ENCODE assay signal across 1 cellular context in genomic region chr6:15956205-15957106, GRCh38.
TF ChIP-seq lines count a peak whose summit lies in the region.

No MANE protein-coding gene starts in this region.

TF ChIP-seq in HEK293, 187 proteins besides CTCF, POLR2A, EP300 and RAD21 (continued from another document and continues in another):
- TF ChIP-seq, protein P1, sequence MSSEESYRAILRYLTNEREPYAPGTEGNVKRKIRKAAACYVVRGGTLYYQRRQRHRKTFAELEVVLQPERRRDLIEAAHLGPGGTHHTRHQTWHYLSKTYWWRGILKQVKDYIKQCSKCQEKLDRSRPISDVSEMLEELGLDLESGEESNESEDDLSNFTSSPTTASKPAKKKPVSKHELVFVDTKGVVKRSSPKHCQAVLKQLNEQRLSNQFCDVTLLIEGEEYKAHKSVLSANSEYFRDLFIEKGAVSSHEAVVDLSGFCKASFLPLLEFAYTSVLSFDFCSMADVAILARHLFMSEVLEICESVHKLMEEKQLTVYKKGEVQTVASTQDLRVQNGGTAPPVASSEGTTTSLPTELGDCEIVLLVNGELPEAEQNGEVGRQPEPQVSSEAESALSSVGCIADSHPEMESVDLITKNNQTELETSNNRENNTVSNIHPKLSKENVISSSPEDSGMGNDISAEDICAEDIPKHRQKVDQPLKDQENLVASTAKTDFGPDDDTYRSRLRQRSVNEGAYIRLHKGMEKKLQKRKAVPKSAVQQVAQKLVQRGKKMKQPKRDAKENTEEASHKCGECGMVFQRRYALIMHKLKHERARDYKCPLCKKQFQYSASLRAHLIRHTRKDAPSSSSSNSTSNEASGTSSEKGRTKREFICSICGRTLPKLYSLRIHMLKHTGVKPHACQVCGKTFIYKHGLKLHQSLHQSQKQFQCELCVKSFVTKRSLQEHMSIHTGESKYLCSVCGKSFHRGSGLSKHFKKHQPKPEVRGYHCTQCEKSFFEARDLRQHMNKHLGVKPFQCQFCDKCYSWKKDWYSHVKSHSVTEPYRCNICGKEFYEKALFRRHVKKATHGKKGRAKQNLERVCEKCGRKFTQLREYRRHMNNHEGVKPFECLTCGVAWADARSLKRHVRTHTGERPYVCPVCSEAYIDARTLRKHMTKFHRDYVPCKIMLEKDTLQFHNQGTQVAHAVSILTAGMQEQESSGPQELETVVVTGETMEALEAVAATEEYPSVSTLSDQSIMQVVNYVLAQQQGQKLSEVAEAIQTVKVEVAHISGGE (tag by site-specific recombination; conservative IDR thresholded peaks at IDR 0.05; ENCODE audit: low read depth): no peak
- no peak for TF ChIP-seq ZNF664 (tag by site-specific recombination; IDR thresholded peaks at IDR 0.05)
- TF ChIP-seq TSHZ1 (tag by site-specific recombination; IDR thresholded peaks at IDR 0.05; ENCODE audit: borderline replicate concordance): peak; percentile 88
- peak; percentile 63; the same call in 1 of the 2 replicates for TF ChIP-seq ZBTB17 (tag by site-specific recombination; IDR thresholded peaks at IDR 0.05)
- TF ChIP-seq ZNF335 (tag by site-specific recombination; conservative IDR thresholded peaks at IDR 0.05): peak; percentile 80
- TF ChIP-seq, protein P2, sequence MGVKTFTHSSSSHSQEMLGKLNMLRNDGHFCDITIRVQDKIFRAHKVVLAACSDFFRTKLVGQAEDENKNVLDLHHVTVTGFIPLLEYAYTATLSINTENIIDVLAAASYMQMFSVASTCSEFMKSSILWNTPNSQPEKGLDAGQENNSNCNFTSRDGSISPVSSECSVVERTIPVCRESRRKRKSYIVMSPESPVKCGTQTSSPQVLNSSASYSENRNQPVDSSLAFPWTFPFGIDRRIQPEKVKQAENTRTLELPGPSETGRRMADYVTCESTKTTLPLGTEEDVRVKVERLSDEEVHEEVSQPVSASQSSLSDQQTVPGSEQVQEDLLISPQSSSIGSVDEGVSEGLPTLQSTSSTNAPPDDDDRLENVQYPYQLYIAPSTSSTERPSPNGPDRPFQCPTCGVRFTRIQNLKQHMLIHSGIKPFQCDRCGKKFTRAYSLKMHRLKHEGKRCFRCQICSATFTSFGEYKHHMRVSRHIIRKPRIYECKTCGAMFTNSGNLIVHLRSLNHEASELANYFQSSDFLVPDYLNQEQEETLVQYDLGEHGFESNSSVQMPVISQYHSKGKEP (tag by site-specific recombination; IDR thresholded peaks at IDR 0.05): peak; percentile 97
- TF ChIP-seq, protein P3, sequence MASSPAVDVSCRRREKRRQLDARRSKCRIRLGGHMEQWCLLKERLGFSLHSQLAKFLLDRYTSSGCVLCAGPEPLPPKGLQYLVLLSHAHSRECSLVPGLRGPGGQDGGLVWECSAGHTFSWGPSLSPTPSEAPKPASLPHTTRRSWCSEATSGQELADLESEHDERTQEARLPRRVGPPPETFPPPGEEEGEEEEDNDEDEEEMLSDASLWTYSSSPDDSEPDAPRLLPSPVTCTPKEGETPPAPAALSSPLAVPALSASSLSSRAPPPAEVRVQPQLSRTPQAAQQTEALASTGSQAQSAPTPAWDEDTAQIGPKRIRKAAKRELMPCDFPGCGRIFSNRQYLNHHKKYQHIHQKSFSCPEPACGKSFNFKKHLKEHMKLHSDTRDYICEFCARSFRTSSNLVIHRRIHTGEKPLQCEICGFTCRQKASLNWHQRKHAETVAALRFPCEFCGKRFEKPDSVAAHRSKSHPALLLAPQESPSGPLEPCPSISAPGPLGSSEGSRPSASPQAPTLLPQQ (tag by site-specific recombination; IDR thresholded peaks at IDR 0.05): peak; percentile 80
- TF ChIP-seq IKZF3 (tag by site-specific recombination; IDR thresholded peaks at IDR 0.05): peak; percentile 92
- no peak for TF ChIP-seq ZNF214 (tag by site-specific recombination; IDR thresholded peaks at IDR 0.05; ENCODE audit: borderline replicate concordance)
- TF ChIP-seq ZNF560 (tag by site-specific recombination; IDR thresholded peaks at IDR 0.05; ENCODE audit: borderline replicate concordance): no peak
- TF ChIP-seq SCRT2 (tag by site-specific recombination; IDR thresholded peaks at IDR 0.05): 0 out of 2 replicates have a peak, but pooled peaks have one; percentile 8
- no peak for TF ChIP-seq ZNF747 (tag by site-specific recombination; IDR thresholded peaks at IDR 0.05)
- peak; percentile 77; the same call in 1 of the 2 replicates for TF ChIP-seq ZNF610 (tag by site-specific recombination; IDR thresholded peaks at IDR 0.05; ENCODE audit: borderline replicate concordance)
- TF ChIP-seq ZBTB20 (tag by site-specific recombination; IDR thresholded peaks at IDR 0.05): peak; percentile 61; the same call in 1 of the 2 replicates
- no peak for TF ChIP-seq ZNF426 (tag by site-specific recombination; IDR thresholded peaks at IDR 0.05)
- peak; percentile 23; the same call in 1 of the 2 replicates for TF ChIP-seq ZNF596 (tag by site-specific recombination; IDR thresholded peaks at IDR 0.05)
- TF ChIP-seq ZNF239 (tag by site-specific recombination; IDR thresholded peaks at IDR 0.05): no peak
- TF ChIP-seq ZNF561 (tag by site-specific recombination; IDR thresholded peaks at IDR 0.05; ENCODE audit: borderline replicate concordance): peak; percentile 58; the same call in 1 of the 2 replicates
- TF ChIP-seq ZNF157 (tag by site-specific recombination; IDR thresholded peaks at IDR 0.05): no peak
- no peak for TF ChIP-seq HOXC10 (CRISPR knock-in tag; IDR thresholded peaks at IDR 0.05)
- TF ChIP-seq ZNF660 (tag by site-specific recombination; IDR thresholded peaks at IDR 0.05): peak; percentile 50
- peak; percentile 92 for TF ChIP-seq PATZ1 (tag by site-specific recombination; IDR thresholded peaks at IDR 0.05)
- TF ChIP-seq, protein P4, sequence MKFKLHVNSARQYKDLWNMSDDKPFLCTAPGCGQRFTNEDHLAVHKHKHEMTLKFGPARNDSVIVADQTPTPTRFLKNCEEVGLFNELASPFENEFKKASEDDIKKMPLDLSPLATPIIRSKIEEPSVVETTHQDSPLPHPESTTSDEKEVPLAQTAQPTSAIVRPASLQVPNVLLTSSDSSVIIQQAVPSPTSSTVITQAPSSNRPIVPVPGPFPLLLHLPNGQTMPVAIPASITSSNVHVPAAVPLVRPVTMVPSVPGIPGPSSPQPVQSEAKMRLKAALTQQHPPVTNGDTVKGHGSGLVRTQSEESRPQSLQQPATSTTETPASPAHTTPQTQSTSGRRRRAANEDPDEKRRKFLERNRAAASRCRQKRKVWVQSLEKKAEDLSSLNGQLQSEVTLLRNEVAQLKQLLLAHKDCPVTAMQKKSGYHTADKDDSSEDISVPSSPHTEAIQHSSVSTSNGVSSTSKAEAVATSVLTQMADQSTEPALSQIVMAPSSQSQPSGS (tag by site-specific recombination; IDR thresholded peaks at IDR 0.05; ENCODE audit: low read depth): peak; percentile 30; the same call in 1 of the 2 replicates
- no peak for TF ChIP-seq ZNF112 (tag by site-specific recombination; IDR thresholded peaks at IDR 0.05)
- TF ChIP-seq WT1 (tag by site-specific recombination; IDR thresholded peaks at IDR 0.05): peak; percentile 97
- TF ChIP-seq, protein P5, sequence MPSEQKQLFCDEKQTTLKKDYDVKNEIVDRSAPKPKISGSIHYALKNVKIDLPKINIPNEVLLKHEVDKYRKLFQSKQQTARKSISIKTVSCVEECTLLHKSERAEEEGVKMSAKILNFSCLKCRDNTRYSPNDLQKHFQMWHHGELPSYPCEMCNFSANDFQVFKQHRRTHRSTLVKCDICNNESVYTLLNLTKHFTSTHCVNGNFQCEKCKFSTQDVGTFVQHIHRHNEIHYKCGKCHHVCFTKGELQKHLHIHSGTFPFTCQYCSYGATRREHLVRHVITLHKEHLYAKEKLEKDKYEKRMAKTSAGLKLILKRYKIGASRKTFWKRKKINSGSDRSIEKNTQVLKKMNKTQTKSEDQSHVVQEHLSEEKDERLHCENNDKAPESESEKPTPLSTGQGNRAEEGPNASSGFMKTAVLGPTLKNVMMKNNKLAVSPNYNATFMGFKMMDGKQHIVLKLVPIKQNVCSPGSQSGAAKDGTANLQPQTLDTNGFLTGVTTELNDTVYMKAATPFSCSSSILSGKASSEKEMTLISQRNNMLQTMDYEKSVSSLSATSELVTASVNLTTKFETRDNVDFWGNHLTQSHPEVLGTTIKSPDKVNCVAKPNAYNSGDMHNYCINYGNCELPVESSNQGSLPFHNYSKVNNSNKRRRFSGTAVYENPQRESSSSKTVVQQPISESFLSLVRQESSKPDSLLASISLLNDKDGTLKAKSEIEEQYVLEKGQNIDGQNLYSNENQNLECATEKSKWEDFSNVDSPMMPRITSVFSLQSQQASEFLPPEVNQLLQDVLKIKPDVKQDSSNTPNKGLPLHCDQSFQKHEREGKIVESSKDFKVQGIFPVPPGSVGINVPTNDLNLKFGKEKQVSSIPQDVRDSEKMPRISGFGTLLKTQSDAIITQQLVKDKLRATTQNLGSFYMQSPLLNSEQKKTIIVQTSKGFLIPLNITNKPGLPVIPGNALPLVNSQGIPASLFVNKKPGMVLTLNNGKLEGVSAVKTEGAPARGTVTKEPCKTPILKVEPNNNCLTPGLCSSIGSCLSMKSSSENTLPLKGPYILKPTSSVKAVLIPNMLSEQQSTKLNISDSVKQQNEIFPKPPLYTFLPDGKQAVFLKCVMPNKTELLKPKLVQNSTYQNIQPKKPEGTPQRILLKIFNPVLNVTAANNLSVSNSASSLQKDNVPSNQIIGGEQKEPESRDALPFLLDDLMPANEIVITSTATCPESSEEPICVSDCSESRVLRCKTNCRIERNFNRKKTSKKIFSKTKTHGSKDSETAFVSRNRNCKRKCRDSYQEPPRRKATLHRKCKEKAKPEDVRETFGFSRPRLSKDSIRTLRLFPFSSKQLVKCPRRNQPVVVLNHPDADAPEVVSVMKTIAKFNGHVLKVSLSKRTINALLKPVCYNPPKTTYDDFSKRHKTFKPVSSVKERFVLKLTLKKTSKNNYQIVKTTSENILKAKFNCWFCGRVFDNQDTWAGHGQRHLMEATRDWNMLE (tag by site-specific recombination; conservative IDR thresholded peaks at IDR 0.05; ENCODE audit: low read depth): 0 out of 2 replicates have a peak, but pooled peaks have one; percentile 39
- no peak for TF ChIP-seq ZNF114 (tag by site-specific recombination; IDR thresholded peaks at IDR 0.05)
- TF ChIP-seq, protein P6, sequence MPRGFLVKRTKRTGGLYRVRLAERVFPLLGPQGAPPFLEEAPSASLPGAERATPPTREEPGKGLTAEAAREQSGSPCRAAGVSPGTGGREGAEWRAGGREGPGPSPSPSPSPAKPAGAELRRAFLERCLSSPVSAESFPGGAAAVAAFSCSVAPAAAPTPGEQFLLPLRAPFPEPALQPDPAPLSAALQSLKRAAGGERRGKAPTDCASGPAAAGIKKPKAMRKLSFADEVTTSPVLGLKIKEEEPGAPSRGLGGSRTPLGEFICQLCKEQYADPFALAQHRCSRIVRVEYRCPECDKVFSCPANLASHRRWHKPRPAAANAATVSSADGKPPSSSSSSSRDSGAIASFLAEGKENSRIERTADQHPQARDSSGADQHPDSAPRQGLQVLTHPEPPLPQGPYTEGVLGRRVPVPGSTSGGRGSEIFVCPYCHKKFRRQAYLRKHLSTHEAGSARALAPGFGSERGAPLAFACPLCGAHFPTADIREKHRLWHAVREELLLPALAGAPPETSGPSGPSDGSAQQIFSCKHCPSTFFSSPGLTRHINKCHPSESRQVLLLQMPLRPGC (tag by site-specific recombination; IDR thresholded peaks at IDR 0.05): peak; percentile 94
- peak; percentile 16; the same call in 1 of the 2 replicates for TF ChIP-seq ZNF549 (tag by site-specific recombination; IDR thresholded peaks at IDR 0.05)
- TF ChIP-seq ZNF184 (tag by site-specific recombination; IDR thresholded peaks at IDR 0.05): peak; percentile 83; the same call in 1 of the 2 replicates
- TF ChIP-seq ZNF354C (tag by site-specific recombination; IDR thresholded peaks at IDR 0.05; ENCODE audit: borderline replicate concordance, low read depth): no peak
- TF ChIP-seq OSR2 (tag by site-specific recombination; IDR thresholded peaks at IDR 0.05): peak; percentile 95
- TF ChIP-seq AEBP2 (tag by site-specific recombination; IDR thresholded peaks at IDR 0.05; ENCODE audit: borderline replicate concordance): no peak
